8 cellular contexts compared by ENCODE assay signal in genomic region chr14:88823968-88824313, GRCh38. TPM values are rescaled to one million over a fixed set of nuclear protein-coding genes. Genes with fewer than 3 reads are reported as not detected.
DNase-seq lines count a peak whose midpoint lies in the region; ATAC-seq and TF ChIP-seq lines count a peak whose summit lies in the region.

No MANE protein-coding gene starts in this region.

- H4K5ac ChIP-seq in IMR-90 (ENCODE audit: low read depth, low read length) = peak overlapping the region; percentile 27; the same call in 1 of the 2 replicates

- peak overlapping the region; percentile 16 to 82; a peak in 3 of 4 replicates for H4K8ac ChIP-seq in IMR-90 (ENCODE audit: low read depth in 2 of 2, low read length in 2 of 2)

- peaks cover 36% of the 10 kb centered on the region for H3K79me2 ChIP-seq in osteoblast (ENCODE audit: insufficient read depth, low read length)

- in situ Hi-C loops in IMR-90 (cut with MboI; ENCODE audit: low sequenced_read_pairs) = no loop called here

- peak overlapping the region; percentile 7; the same call in 1 of the 2 replicates for H3K4ac ChIP-seq in IMR-90 (ENCODE audit: low read depth, low read length)

- 0 out of 2 replicates have a peak overlapping the region, but pooled peaks have one; percentile 55 for H3K23ac ChIP-seq in IMR-90 (ENCODE audit: low read depth, low read length)

- 9 to 12% (median 12%) methylated on average over 9 of the region's 9 CpGs for WGBS in heart left ventricle, 4 donors
- WGBS in IMR-90 (ENCODE audit: extremely low coverage in 2 of 2, insufficient read length in 1 of 2), 2 experiments = 45% methylated on average over 2 of the region's 9 CpGs; no CpG with 5 or more reads in 1 of the 2 experiments
- 18 to 21% methylated on average over 9 of the region's 9 CpGs for WGBS in ectodermal cell, 2 experiments

- H3K4me2 ChIP-seq in IMR-90 (ENCODE audit: low read depth, low read length) = peak overlapping the region; percentile 69
- peak overlapping the region; percentile 99 for H3K4me2 ChIP-seq in osteoblast (ENCODE audit: insufficient read depth, low read length)

- H2BK20ac ChIP-seq in IMR-90 (ENCODE audit: low read depth, low read length) = peak overlapping the region; percentile 65; the same call in 1 of the 2 replicates

- intact Hi-C loops in heart left ventricle (cut with DNase I) = no loop called here
- intact Hi-C loops in Right ventricle myocardium inferior (cut with DNase I) = no loop called here
- intact Hi-C loops in IMR-90 (cut with micrococcal nuclease) = no loop called here

- peaks cover 9 to 26% of the 10 kb centered on the region in 2 experiments for H3K79me1 ChIP-seq in IMR-90 (ENCODE audit: low read depth in 1 of 2, low read length in 2 of 2)

- no peaks in the 10 kb centered on the region for H3K9me1 ChIP-seq in IMR-90 (ENCODE audit: insufficient read depth, low read length)

- H3K36me3 ChIP-seq in heart left ventricle (no peaks in the 10 kb centered on the region), IMR-90 (ENCODE audit: control insufficient read depth, insufficient read depth, low read length) (no peaks in the 10 kb centered on the region), ectodermal cell (ENCODE audit: control insufficient read depth, insufficient read depth, low read length) (no peaks in the 10 kb centered on the region), osteoblast (ENCODE audit: insufficient read depth, low read length) (no peaks in the 10 kb centered on the region)

- TF ChIP-seq POLR2A in heart left ventricle (IDR thresholded peaks at IDR 0.05) (no peak), IMR-90 (IDR thresholded peaks at IDR 0.05; ENCODE audit: low read depth, low read length) (no peak)

- H3K27me3 ChIP-seq in heart left ventricle (peaks cover 0 to 2% (median 0%) of the 10 kb centered on the region in 9 donors), IMR-90 (ENCODE audit: control insufficient read depth, insufficient read depth, low read length) (no peaks in the 10 kb centered on the region), ectodermal cell (ENCODE audit: control insufficient read depth, insufficient read depth, low read length, poor library complexity, severe bottlenecking) (no peaks in the 10 kb centered on the region), osteoblast (ENCODE audit: insufficient read depth, low read length) (peaks cover 7% of the 10 kb centered on the region)

- peak overlapping the region; percentile 85 for H3K14ac ChIP-seq in IMR-90 (replicated peaks; ENCODE audit: low read depth, low read length)

- dilution Hi-C loops in IMR-90 (cut with HindIII; ENCODE audit: low sequenced_read_pairs, unreplicated experiment) = no loop called here

- H3K4me1 ChIP-seq in heart left ventricle = peaks cover 0 to 13% (median 6%) of the 10 kb centered on the region in 12 donors
- peaks cover 5% of the 10 kb centered on the region; the same call in 1 of the 2 replicates for H3K4me1 ChIP-seq in IMR-90 (ENCODE audit: control insufficient read depth, insufficient read depth, low read length)
- peaks cover 4% of the 10 kb centered on the region for H3K4me1 ChIP-seq in ectodermal cell (ENCODE audit: control insufficient read depth, insufficient read depth, low read length)
- H3K4me1 ChIP-seq in osteoblast (ENCODE audit: insufficient read depth, low read length) = peaks cover 13% of the 10 kb centered on the region

- BruUV-seq in IMR-90 (replicated peaks; lab: Mats Ljungman, UMichigan) = no TSS peak

- H2BK120ac ChIP-seq in IMR-90 (ENCODE audit: low read depth, low read length) = peak overlapping the region; percentile 72

- H3K56ac ChIP-seq in IMR-90 (ENCODE audit: extremely low read depth, insufficient read depth, low read length) = peak overlapping the region; percentile 40; the same call in 1 of the 2 replicates

- DNase-seq in heart left ventricle (no peak), Right ventricle myocardium inferior (ENCODE audit: missing footprints) (no peak), IMR-90 (no peak), osteoblast (ENCODE audit: insufficient read length, low spot score, missing footprints) (no peak), DMS53 (lab: John Stamatoyannopoulos, UW) (no peak), ecto neural progenitor cell (ENCODE audit: low spot score) (no peak), SKM-1 (lab: John Stamatoyannopoulos, UW; ENCODE audit: unreplicated experiment) (no peak)

- H2BK5ac ChIP-seq in IMR-90 (ENCODE audit: low read depth, low read length, poor library complexity, severe bottlenecking) = peak overlapping the region; percentile 68

- POLR2A ChIA-PET in IMR-90 (lab: Charles Lee; ENCODE audit: unreplicated experiment) = interaction anchor here (0.5 kb wide), 1 partner anchor 990 kb away, joined by 3 read pairs; no protein-coding TSS in a partner anchor

- H3K9me3 ChIP-seq in heart left ventricle (no peaks in the 10 kb centered on the region), IMR-90 (ENCODE audit: control insufficient read depth, insufficient read depth, low read length) (no peaks in the 10 kb centered on the region), ectodermal cell (ENCODE audit: control insufficient read depth, low read length) (no peaks in the 10 kb centered on the region), osteoblast (ENCODE audit: low read depth, low read length) (no peaks in the 10 kb centered on the region)

- H4K20me1 ChIP-seq in IMR-90 (ENCODE audit: insufficient read depth, low read length) = no peaks in the 10 kb centered on the region
- no peaks in the 10 kb centered on the region for H4K20me1 ChIP-seq in osteoblast (ENCODE audit: insufficient read depth, low read length)

- H2AK9ac ChIP-seq in IMR-90 (replicated peaks; ENCODE audit: low read depth, low read length, poor library complexity) = no peak overlapping the region

- TF ChIP-seq RAD21 in IMR-90 (IDR thresholded peaks at IDR 0.05; ENCODE audit: low read length) = no peak

- peak overlapping the region; percentile 77 to 93 (median 89) for H3K27ac ChIP-seq in heart left ventricle
- peak overlapping the region; percentile 78; the same call in 1 of the 2 replicates for H3K27ac ChIP-seq in IMR-90 (ENCODE audit: insufficient read depth, low read length)
- peak overlapping the region; percentile 96 for H3K27ac ChIP-seq in ectodermal cell (ENCODE audit: insufficient read depth, low read depth, low read length, poor library complexity, severe bottlenecking)
- H3K27ac ChIP-seq in osteoblast (ENCODE audit: low read depth, low read length) = peak overlapping the region; percentile 89

- peak overlapping the region; percentile 13; the same call in 2 of the 3 replicates for H2BK15ac ChIP-seq in IMR-90 (ENCODE audit: low read depth, low read length)

- peak overlapping the region; percentile 19; the same call in 1 of the 2 replicates for H3K18ac ChIP-seq in IMR-90 (ENCODE audit: low read depth, low read length)

- H3K4me3 ChIP-seq in heart left ventricle (peak overlapping the region; percentile 32 to 82 (median 72)), IMR-90 (ENCODE audit: insufficient read depth, low read depth, low read length) (peak overlapping the region; percentile 62), ectodermal cell (ENCODE audit: insufficient read depth, low read depth, low read length) (peak overlapping the region; percentile 93), osteoblast (ENCODE audit: insufficient read depth, low read length) (peak overlapping the region; percentile 85)

- TF ChIP-seq CTCF in heart left ventricle (IDR thresholded peaks at IDR 0.05) (no peak), IMR-90 (conservative IDR thresholded peaks at IDR 0.05; ENCODE audit: low read depth, low read length) (no peak), osteoblast (IDR thresholded peaks at IDR 0.05; ENCODE audit: extremely low read depth, low read depth, low read length) (no peak)

- H2AFZ ChIP-seq in IMR-90 (replicated peaks; ENCODE audit: low read length, poor library complexity) (peak overlapping the region; percentile 91), osteoblast (ENCODE audit: low read length) (peak overlapping the region; percentile 98)

- no peak overlapping the region for H2AK5ac ChIP-seq in IMR-90 (ENCODE audit: low read depth, low read length)

- peak overlapping the region; percentile 53 for H3K9ac ChIP-seq in IMR-90 (ENCODE audit: low read depth, low read length)

- H4K91ac ChIP-seq in IMR-90 (ENCODE audit: insufficient read depth, low read depth, low read length) = no peak overlapping the region

- CTCF ChIA-PET in IMR-90 (lab: Yijun Ruan, JAX) = interaction anchor here (1.2 to 1.3 kb wide), 2 partner anchors 13 to 156 kb away, joined by 4 read pairs; no protein-coding TSS in a partner anchor

- ATAC-seq in heart left ventricle = no peak
- ATAC-seq in Right ventricle myocardium inferior = no peak
- no peak for ATAC-seq in IMR-90 (ENCODE audit: low read depth)

TF ChIP-seq in IMR-90, 13 proteins besides CTCF, POLR2A, EP300 and RAD21 (continues in another document):
- no peak for TF ChIP-seq MXI1 (IDR thresholded peaks at IDR 0.05; ENCODE audit: borderline replicate concordance, low read depth, low read length)
- TF ChIP-seq CEBPB (IDR thresholded peaks at IDR 0.05; ENCODE audit: low read depth, low read length) = no peak
- TF ChIP-seq NFE2L2 (IDR thresholded peaks at IDR 0.05; ENCODE audit: low read depth, low read length) = no peak
- no peak for TF ChIP-seq MAZ (IDR thresholded peaks at IDR 0.05; ENCODE audit: borderline replicate concordance, low read depth, low read length)

RNA-seq across cellular contexts. Expression of gene TTC8, which starts 0.5 kb away (rescaled TPM):
- total RNA-seq in heart left ventricle (10 to 100 TPM in 8 of 9 donors, 1 to 10 TPM in 1; 7.5 to 18.3 (median 12.9) TPM), Right ventricle myocardium inferior (7.0 TPM), IMR-90 (2012; rRNA removed) (48.0 and 48.9 TPM in 2 replicates), osteoblast (30.8 and 36.5 TPM in 2 replicates)
- polyA plus RNA-seq in heart left ventricle (1 to 10 TPM; 4.5 to 6.8 TPM), IMR-90 (2012; rRNA removed) (75.9 and 84.2 TPM in 2 replicates)
- 21.1 and 38.5 TPM in 2 replicates for polyA plus RNA-seq in IMR-90 (2012; cell fraction: cytosol; rRNA removed)
- 29.6 and 115 TPM in 2 replicates for polyA plus RNA-seq in IMR-90 (2012; cell fraction: nucleus; rRNA removed; ENCODE audit: low replicate concordance)
- 21.0 TPM for polyA plus RNA-seq in ectodermal cell (2013, experiment 1 of 4)
- 16.6 TPM for polyA plus RNA-seq in ectodermal cell (2013, experiment 2 of 4)
- 19.6 TPM for polyA plus RNA-seq in ectodermal cell (2013, experiment 3 of 4)
- 19.3 TPM for polyA plus RNA-seq in ectodermal cell (2013, experiment 4 of 4)

RNA-seq across cellular contexts. Expression of gene EML5, which starts 31.2 kb away (rescaled TPM):
- under 1 TPM; 0.14 to 0.71 (median 0.21) TPM for total RNA-seq in heart left ventricle
- polyA plus RNA-seq in heart left ventricle = under 1 TPM; 0.08 to 0.22 TPM
- 0.27 TPM for total RNA-seq in Right ventricle myocardium inferior
- 22.2 and 34.7 TPM in 2 replicates for total RNA-seq in IMR-90 (2012; rRNA removed)
- 5.7 and 8.1 TPM in 2 replicates for polyA plus RNA-seq in IMR-90 (2012; rRNA removed)
- polyA plus RNA-seq in IMR-90 (2012; cell fraction: cytosol; rRNA removed) = 0.71 and 1.5 TPM in 2 replicates
- polyA plus RNA-seq in IMR-90 (2012; cell fraction: nucleus; rRNA removed; ENCODE audit: low replicate concordance) = 2.3 and 18.3 TPM in 2 replicates
- polyA plus RNA-seq in ectodermal cell (2013, experiment 1 of 4) = 0.50 TPM
- polyA plus RNA-seq in ectodermal cell (2013, experiment 2 of 4) = 1.1 TPM
- polyA plus RNA-seq in ectodermal cell (2013, experiment 3 of 4) = 1.1 TPM
- polyA plus RNA-seq in ectodermal cell (2013, experiment 4 of 4) = 0.41 TPM
- total RNA-seq in osteoblast = under 0.01 TPM in 2 replicates

Comparison
In these comparisons a context has a peak if more than half of its experiments do, and no peak if none do; other contexts are left out.
1. RNA of gene EML5, which starts 31.2 kb away (total RNA-seq): 22.2 to 34.7 TPM in IMR-90; 0.27 TPM in Right ventricle myocardium inferior (single experiment), 0.14 to 0.71 TPM in heart left ventricle and under 0.01 TPM in osteoblast; every median in the first group is over 10 times any median in the second.
2. Peak in every context shown above with its lines, with median percentiles within 50 percentile points of each other: H3K27ac ChIP-seq and H3K4me3 ChIP-seq.